9 cellular contexts compared by ENCODE assay signal in genomic region chr6:41896280-41896679, GRCh38. TPM values are rescaled to one million over a fixed set of nuclear protein-coding genes. Genes with fewer than 3 reads are reported as not detected.
DNase-seq lines count a peak whose midpoint lies in the region; FAIRE-seq and TF ChIP-seq lines count a peak whose summit lies in the region.
"Had no signal": no experiment of that assay in that cellular context is flagged by ENCODE, and none has a peak within 500 bp of the region (broad histone marks: within the 10 kb centered on the region; RNA-seq: fewer than 3 reads in every experiment).

No MANE protein-coding gene starts in this region.

- TF ChIP-seq CTCF in AG10803 (conservative IDR thresholded peaks at IDR 0.05; ENCODE audit: low read length): no peak
- TF ChIP-seq CTCF in HL-60 (IDR thresholded peaks at IDR 0.05; ENCODE audit: insufficient read depth, low read length): no peak
- no peak for TF ChIP-seq CTCF in astrocyte of the cerebellum (IDR thresholded peaks at IDR 0.05; ENCODE audit: low read depth, low read length, missing control alignments)
- no peak for TF ChIP-seq CTCF in D721Med (IDR thresholded peaks at IDR 0.05; ENCODE audit: insufficient read depth, missing control alignments)

- no peaks in the 10 kb centered on the region for H3K9me3 ChIP-seq in mononuclear cell (ENCODE audit: low read depth, low read length)

- peak overlapping the region; percentile 82 for H3K4me3 ChIP-seq in AG10803 (ENCODE audit: low read length)
- H3K4me3 ChIP-seq in HL-60 (replicated peaks; ENCODE audit: insufficient read depth, low read length): peak overlapping the region; percentile 76
- peak overlapping the region; percentile 59 for H3K4me3 ChIP-seq in astrocyte of the cerebellum (ENCODE audit: low read depth, low read length)
- peak overlapping the region; percentile 87 for H3K4me3 ChIP-seq in mononuclear cell (ENCODE audit: low read length)

- in situ Hi-C loops in astrocyte of the cerebellum (cut with HindIII; ENCODE audit: low sequenced_read_pairs): no loop called here

- H3K4me1 ChIP-seq in mononuclear cell (ENCODE audit: insufficient read depth, low read length): peaks cover 27% of the 10 kb centered on the region

- H3K27me3 ChIP-seq in HL-60 (ENCODE audit: insufficient read depth, poor library complexity, severe bottlenecking) (no peaks in the 10 kb centered on the region), mononuclear cell (ENCODE audit: insufficient read depth, low read length) (no peaks in the 10 kb centered on the region)

- DNase-seq in AG10803 (ENCODE audit: low read depth) (no peak), HL-60 (ENCODE audit: low read depth in 1 of 2, low spot score in 1 of 2) (no peak), astrocyte of the cerebellum (ENCODE audit: low read depth) (no peak), cerebellar cortex (ENCODE audit: low spot score) (no peak), D721Med (ENCODE audit: insufficient read length, low spot score) (no peak), middle frontal gyrus (ENCODE audit: extremely low spot score, low spot score) (no peak)
- no peak for DNase-seq in NK-92 treated with Interleukin-12 subunit alpha and Interleukin-12 subunit beta, amount 100 ng/mL, for 24 hours (lab: John Stamatoyannopoulos, UW)
- DNase-seq: SHP77 treated with DMSO at 0.1 percent for 48 hours had no signal

- no peak for FAIRE-seq in D721Med (lab: Jason Lieb, UNC)

- peak overlapping the region; percentile 80 for H3K27ac ChIP-seq in HL-60 (replicated peaks)

RNA-seq across cellular contexts. Expression of gene USP49, which starts 1.1 kb away (rescaled TPM):
- 3.5 TPM for total RNA-seq in mononuclear cell

RNA-seq across cellular contexts. Expression of gene MED20, which starts 24.7 kb away (rescaled TPM):
- total RNA-seq in mononuclear cell: 2.5 TPM

RNA-seq across cellular contexts. Expression of gene BYSL, which starts 25.0 kb away (rescaled TPM):
- 3.8 TPM for total RNA-seq in mononuclear cell

RNA-seq across cellular contexts. Expression of gene CCND3, which starts 45.3 kb away (rescaled TPM):
- total RNA-seq in mononuclear cell: 219 TPM
